In the genomic region with DNA sequence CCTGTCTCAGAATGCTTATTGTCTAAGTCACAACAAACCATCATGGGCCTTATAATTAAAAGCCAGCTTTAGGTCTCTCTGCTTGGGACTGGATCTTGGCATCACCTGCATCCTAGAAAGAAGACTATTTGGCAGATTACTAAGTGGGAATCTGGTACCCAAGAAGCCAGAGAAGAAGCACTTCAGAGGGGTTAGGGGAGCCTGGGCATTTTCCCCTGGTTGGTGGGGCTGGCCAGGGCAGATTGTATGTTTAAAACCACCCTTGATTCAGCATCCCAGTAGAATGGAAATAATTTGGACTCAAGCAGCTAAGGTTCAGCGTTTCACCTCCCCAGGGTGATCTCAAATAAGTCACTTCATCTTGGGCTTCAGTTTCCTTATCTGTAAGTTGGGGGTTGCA, we compare ENCODE assay signal across 24 cellular contexts.
"Had no signal": no experiment of that assay in that cellular context is flagged by ENCODE, and none has a peak within 500 bp of the region (broad histone marks: within the 10 kb centered on the region; RNA-seq: fewer than 3 reads in every experiment).

No MANE protein-coding gene starts in this region.

- H3K9me3 ChIP-seq: pancreas, suprapubic skin, transverse colon, upper lobe of right lung had no signal

- H3K36me3 ChIP-seq: pancreas, suprapubic skin, transverse colon, upper lobe of right lung had no signal

- H3K4me3 Mint-ChIP-seq: dendritic cell treated with granulocyte-macrophage colony-stimulating factor and Interleukin-4, amounts not matched to agents 40 ng/mL and 50 ng/mL, for 4 days; natural killer cell; stimulated activated naive CD8-positive, alpha-beta T cell treated with anti-CD3 and anti-CD28 coated beads, Interleukin-15, amount 100 ng/mL, for 72 hours had no signal

- H3K4me1 ChIP-seq: pancreas, suprapubic skin, transverse colon, upper lobe of right lung had no signal

- H3K4me3 ChIP-seq: pancreas, smooth muscle cell, suprapubic skin, transverse colon, upper lobe of right lung had no signal

- H3K4me2 ChIP-seq: smooth muscle cell had no signal

- H3K36me3 Mint-ChIP-seq: natural killer cell had no signal

- FAIRE-seq: colon, endometrium, frontal cortex, kidney, pancreas had no signal

- DNase-seq: central memory CD4-positive, alpha-beta T cell; effector memory CD4-positive, alpha-beta T cell; erythroblast; kidney; mammary epithelial cell; mesendoderm; midbrain; natural killer cell; occipital lobe; pancreas; stimulated activated CD4-positive, alpha-beta T cell treated with anti-CD3 and anti-CD28 coated beads, Interleukin-12 subunit alpha, Interleukin-12 subunit beta, amount 100 ng/mL, for 4 hours; stimulated activated CD4-positive, alpha-beta T cell treated with anti-CD3 and anti-CD28 coated beads, Interleukin-1b, Interleukin-23, amount 100 ng/mL, for 48 hours; stimulated activated CD4-positive, alpha-beta T cell treated with anti-CD3 and anti-CD28 coated beads, Interleukin-4, amount 100 ng/mL, for 1 hour; stimulated activated CD8-positive, alpha-beta memory T cell treated with anti-CD3 and anti-CD28 coated beads, Interleukin-4, amount 100 ng/mL, for 48 hours; stimulated activated naive CD4-positive, alpha-beta T cell; stimulated activated naive CD8-positive, alpha-beta T cell treated with anti-CD3 and anti-CD28 coated beads, Interleukin-15, amount 100 ng/mL, for 72 hours; transverse colon; upper lobe of right lung had no signal

- H3K27ac Mint-ChIP-seq: dendritic cell treated with granulocyte-macrophage colony-stimulating factor and Interleukin-4, amounts not matched to agents 40 ng/mL and 50 ng/mL, for 4 days; natural killer cell; stimulated activated naive CD8-positive, alpha-beta T cell treated with anti-CD3 and anti-CD28 coated beads, Interleukin-15, amount 100 ng/mL, for 72 hours had no signal

- H3K9me3 Mint-ChIP-seq: dendritic cell treated with granulocyte-macrophage colony-stimulating factor and Interleukin-4, amounts not matched to agents 40 ng/mL and 50 ng/mL, for 4 days; natural killer cell; stimulated activated naive CD8-positive, alpha-beta T cell treated with anti-CD3 and anti-CD28 coated beads, Interleukin-15, amount 100 ng/mL, for 72 hours had no signal

- H3K27me3 ChIP-seq: pancreas, suprapubic skin, transverse colon, upper lobe of right lung had no signal

- H3K27me3 Mint-ChIP-seq: dendritic cell treated with granulocyte-macrophage colony-stimulating factor and Interleukin-4, amounts not matched to agents 40 ng/mL and 50 ng/mL, for 4 days; stimulated activated naive CD8-positive, alpha-beta T cell treated with anti-CD3 and anti-CD28 coated beads, Interleukin-15, amount 100 ng/mL, for 72 hours had no signal

- H3K27ac ChIP-seq: pancreas, suprapubic skin, transverse colon, upper lobe of right lung had no signal
